Comparison of ENCODE assay signal across 30 cellular contexts in the genomic region with DNA sequence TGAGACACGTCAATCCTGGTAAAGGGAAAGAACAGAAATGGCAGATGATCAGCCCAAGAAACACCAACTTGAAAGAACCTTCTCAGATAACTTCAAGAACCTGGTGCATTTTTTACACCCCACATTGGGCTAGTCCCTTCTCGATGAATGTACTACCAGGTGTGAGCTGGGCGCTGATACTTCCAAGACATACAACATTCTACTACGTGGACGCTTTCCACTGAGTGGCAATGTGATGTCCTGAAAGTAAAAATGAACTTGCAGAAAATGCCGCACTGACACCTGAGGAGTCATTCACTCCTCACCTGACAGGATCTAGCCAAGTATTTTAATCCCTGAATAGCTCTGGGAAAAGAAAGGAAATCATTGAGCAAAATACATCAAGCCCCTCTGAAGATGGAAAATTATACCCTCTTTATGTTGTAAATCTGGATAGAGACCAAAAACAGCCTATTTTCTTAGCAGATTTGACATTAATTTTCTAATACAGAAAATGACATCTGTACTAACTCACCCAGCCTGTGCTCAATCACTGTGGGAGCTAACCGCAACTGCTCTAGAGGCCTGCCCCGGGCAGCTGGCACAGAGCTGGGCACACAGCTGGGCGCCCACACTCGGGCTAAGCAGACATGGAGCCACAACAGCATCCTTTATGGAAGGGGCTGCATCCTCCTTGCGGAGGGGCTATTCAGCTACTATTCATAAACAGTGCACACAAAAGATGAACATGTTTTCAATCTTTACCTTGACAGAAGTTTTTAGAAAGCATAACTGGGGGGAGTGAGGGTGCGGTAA. TPM values are rescaled to one million over a fixed set of nuclear protein-coding genes. Genes with fewer than 3 reads are reported as not detected.
DNase-seq lines count a peak whose midpoint lies in the region; ATAC-seq and TF ChIP-seq lines count a peak whose summit lies in the region.
"Had no signal": no experiment of that assay in that cellular context is flagged by ENCODE, and none has a peak within 500 bp of the region (broad histone marks: within the 10 kb centered on the region; RNA-seq: fewer than 3 reads in every experiment).

No MANE protein-coding gene starts in this region.

- H3K27ac ChIP-seq in OCI-LY7 (ENCODE audit: low read depth, low read length, poor library complexity, severe bottlenecking) = peak overlapping the region; percentile 98
- H3K27ac ChIP-seq: gastroesophageal sphincter, neutrophil, thoracic aorta had no signal

- H3K4me3 Mint-ChIP-seq in activated T-cell treated with anti-CD3 and anti-CD28 coated beads, Interleukin-2, amount 50 U/mL, for 24 hours = no peak overlapping the region
- no peak overlapping the region for H3K4me3 Mint-ChIP-seq in activated T-cell treated with anti-CD3 and anti-CD28 coated beads, Interleukin-2, amount 50 U/mL, for 4 hours
- H3K4me3 Mint-ChIP-seq in stimulated activated naive B cell treated with anti-CD40 and anti-IgM and Interleukin-4, amounts not matched to agents 10 μg/mL and 1 μg/mL and 100 μg/mL, for 72 hours = peak overlapping the region in 1 of 2 donors; percentile 8
- no peak overlapping the region for H3K4me3 Mint-ChIP-seq in Caco-2 (ENCODE audit: unreplicated experiment)
- H3K4me3 Mint-ChIP-seq: activated CD8-positive, alpha-beta T cell treated with anti-CD3 and anti-CD28 coated beads, Interleukin-2, amount 10 ng/mL, durations not matched to agents 7 days and 5 days; central memory CD8-positive, alpha-beta T cell; immature natural killer cell had no signal

- H3K36me3 ChIP-seq in OCI-LY7 (ENCODE audit: insufficient read depth, low read length) = peaks cover 60% of the 10 kb centered on the region
- peaks cover 2% of the 10 kb centered on the region; the same call in 1 of the 2 replicates for H3K36me3 ChIP-seq in Caco-2 (ENCODE audit: control insufficient read depth, insufficient read depth, low read length)
- H3K36me3 ChIP-seq: uterus had no signal

- H2AFZ ChIP-seq in OCI-LY7 (ENCODE audit: low read length) = no peak overlapping the region

- H3K27ac Mint-ChIP-seq in activated T-cell treated with anti-CD3 and anti-CD28 coated beads, Interleukin-2, amount 50 U/mL, for 24 hours = peak overlapping the region; percentile 31
- peak overlapping the region; percentile 97 for H3K27ac Mint-ChIP-seq in stimulated activated naive B cell treated with anti-CD40 and anti-IgM and Interleukin-4, amounts not matched to agents 10 μg/mL and 1 μg/mL and 100 μg/mL, for 72 hours
- H3K27ac Mint-ChIP-seq in Caco-2 (ENCODE audit: unreplicated experiment) = no peak overlapping the region
- H3K27ac Mint-ChIP-seq: activated CD8-positive, alpha-beta T cell treated with anti-CD3 and anti-CD28 coated beads, Interleukin-2, amount 10 ng/mL, durations not matched to agents 7 days and 5 days; immature natural killer cell had no signal

- intact Hi-C loops in OCI-LY7 (cut with micrococcal nuclease; ENCODE audit: unreplicated experiment) = loop anchor here (5.0 kb wide), 2 partner anchors 128 to 283 kb away; a partner anchor contains a TSS
- intact Hi-C loops in Caco-2 (cut with micrococcal nuclease; ENCODE audit: unreplicated experiment) = no loop called here

- no peaks in the 10 kb centered on the region for H3K9me2 ChIP-seq in OCI-LY7 (ENCODE audit: insufficient read depth, low read length)

- H4K20me1 ChIP-seq in OCI-LY7 (ENCODE audit: insufficient read depth, low read length) = no peaks in the 10 kb centered on the region

- no peak for DNase-seq in activated T-cell treated with anti-CD3 and anti-CD28 coated beads, Interleukin-2, amount 50 U/mL, for 24 hours
- DNase-seq in activated T-cell treated with anti-CD3 and anti-CD28 coated beads, Interleukin-2, amount 50 U/mL, for 4 hours = no peak
- peak; percentile 55 for DNase-seq in OCI-LY7 (ENCODE audit: low spot score)
- peak; percentile 43 for DNase-seq in mesenteric fat pad (ENCODE audit: low spot score)
- DNase-seq in stimulated activated naive B cell treated with anti-CD40 and anti-IgM and Interleukin-4, amounts not matched to agents 10 μg/mL and 1 μg/mL and 100 μg/mL, for 72 hours = no peak
- no peak for DNase-seq in NCI-H2029 (lab: John Stamatoyannopoulos, UW)
- DNase-seq in Caco-2 = no peak
- no peak for DNase-seq in GM10248 (ENCODE audit: extremely low spot score)
- DNase-seq: 8988T; activated CD4-positive, alpha-beta T cell treated with anti-CD3 and anti-CD28 coated beads for 1 hour; activated CD8-positive, alpha-beta T cell treated with anti-CD3 and anti-CD28 coated beads, Interleukin-2, amount 10 ng/mL, durations not matched to agents 7 days and 5 days; activated gamma-delta T cell; DMS53; dorsolateral prefrontal cortex; GDM1; hippocampal formation; immature natural killer cell; KG1; left colon; mammary epithelial cell; NCI-H526 treated with DMSO at 0.1 percent for 48 hours; stimulated activated CD4-positive, alpha-beta T cell treated with anti-CD3 and anti-CD28 coated beads, Interleukin-4, amount 100 ng/mL, for 4 hours; stimulated activated naive CD4-positive, alpha-beta T cell treated with Interleukin-2 at 50 U/mL for 16 hours had no signal

- H3K36me3 Mint-ChIP-seq in activated T-cell treated with anti-CD3 and anti-CD28 coated beads, Interleukin-2, amount 50 U/mL, for 24 hours (ENCODE audit: low read depth) = peaks cover 97% of the 10 kb centered on the region
- H3K36me3 Mint-ChIP-seq in activated T-cell treated with anti-CD3 and anti-CD28 coated beads, Interleukin-2, amount 50 U/mL, for 4 hours (ENCODE audit: insufficient read depth) = peaks cover 41% of the 10 kb centered on the region
- H3K36me3 Mint-ChIP-seq in stimulated activated naive B cell treated with anti-CD40 and anti-IgM and Interleukin-4, amounts not matched to agents 10 μg/mL and 1 μg/mL and 100 μg/mL, for 72 hours = peaks cover 54 to 76% of the 10 kb centered on the region in 2 donors
- H3K36me3 Mint-ChIP-seq in Caco-2 (ENCODE audit: insufficient read depth, unreplicated experiment) = peaks cover 54% of the 10 kb centered on the region

- BruUV-seq in OCI-LY7 (replicated peaks; lab: Mats Ljungman, UMichigan) = no TSS peak
- no TSS peak for BruUV-seq in Caco-2 (replicated peaks; lab: Mats Ljungman, UMichigan)

- H3K4me3 ChIP-seq in OCI-LY7 (ENCODE audit: low read depth, low read length, poor library complexity, severe bottlenecking) (peak overlapping the region; percentile 59), Caco-2 (ENCODE audit: low read depth, low read length) (no peak overlapping the region)
- H3K4me3 ChIP-seq: dorsolateral prefrontal cortex, gastroesophageal sphincter, thoracic aorta, uterus had no signal

- H3K9me3 ChIP-seq in OCI-LY7 (ENCODE audit: low read length) (no peaks in the 10 kb centered on the region), Caco-2 (no peaks in the 10 kb centered on the region)
- H3K9me3 ChIP-seq: gastroesophageal sphincter, neutrophil, thoracic aorta, uterus had no signal

- H3K4me1 Mint-ChIP-seq in activated T-cell treated with anti-CD3 and anti-CD28 coated beads, Interleukin-2, amount 50 U/mL, for 24 hours (ENCODE audit: low read depth) = peaks cover 53% of the 10 kb centered on the region
- H3K4me1 Mint-ChIP-seq in activated T-cell treated with anti-CD3 and anti-CD28 coated beads, Interleukin-2, amount 50 U/mL, for 4 hours (ENCODE audit: low read depth) = peaks cover 53% of the 10 kb centered on the region
- H3K4me1 Mint-ChIP-seq in stimulated activated naive B cell treated with anti-CD40 and anti-IgM and Interleukin-4, amounts not matched to agents 10 μg/mL and 1 μg/mL and 100 μg/mL, for 72 hours = peaks cover 59 to 82% of the 10 kb centered on the region in 2 donors
- H3K4me1 Mint-ChIP-seq in Caco-2 (ENCODE audit: low read depth, unreplicated experiment) = no peaks in the 10 kb centered on the region

- CTCF ChIA-PET in OCI-LY7 (lab: Charles Lee; ENCODE audit: unreplicated experiment) = interaction anchor here (0.8 kb wide), 1 partner anchor 108 kb away, joined by 3 read pairs; no protein-coding TSS in a partner anchor
- CTCF ChIA-PET in Caco-2 (lab: Charles Lee) = no interaction called here
- CTCF ChIA-PET in GM10248 (lab: Yijun Ruan, JAX) = interaction anchor here (1.3 to 2.4 kb wide), 2 partner anchors 30 to 277 kb away, joined by 6 to 8 read pairs; no protein-coding TSS in a partner anchor

- no peaks in the 10 kb centered on the region for H3K27me3 Mint-ChIP-seq in activated T-cell treated with anti-CD3 and anti-CD28 coated beads, Interleukin-2, amount 50 U/mL, for 24 hours
- H3K27me3 Mint-ChIP-seq in activated T-cell treated with anti-CD3 and anti-CD28 coated beads, Interleukin-2, amount 50 U/mL, for 4 hours (ENCODE audit: low read depth) = no peaks in the 10 kb centered on the region
- H3K27me3 Mint-ChIP-seq in stimulated activated naive B cell treated with anti-CD40 and anti-IgM and Interleukin-4, amounts not matched to agents 10 μg/mL and 1 μg/mL and 100 μg/mL, for 72 hours = no peaks in the 10 kb centered on the region
- H3K27me3 Mint-ChIP-seq in Caco-2 (ENCODE audit: insufficient read depth, unreplicated experiment) = no peaks in the 10 kb centered on the region
- H3K27me3 Mint-ChIP-seq: central memory CD8-positive, alpha-beta T cell; progenitor cell of endocrine pancreas had no signal

- no peak for ATAC-seq in activated T-cell treated with anti-CD3 and anti-CD28 coated beads, Interleukin-2, amount 50 U/mL, for 4 hours
- ATAC-seq in stimulated activated naive B cell treated with anti-CD40 and anti-IgM and Interleukin-4, amounts not matched to agents 10 μg/mL and 1 μg/mL and 100 μg/mL, for 72 hours (replicated peaks) = no peak
- ATAC-seq: activated CD8-positive, alpha-beta T cell treated with anti-CD3 and anti-CD28 coated beads, Interleukin-2, amount 10 ng/mL, durations not matched to agents 7 days and 5 days; gastroesophageal sphincter; left colon; sciatic nerve had no signal

- no peaks in the 10 kb centered on the region for H3K27me3 ChIP-seq in Caco-2 (replicated peaks; ENCODE audit: control insufficient read depth, insufficient read depth, low read length)
- H3K27me3 ChIP-seq: dorsolateral prefrontal cortex, gastroesophageal sphincter, neutrophil, uterus had no signal

- no peaks in the 10 kb centered on the region for H3K9me3 Mint-ChIP-seq in activated T-cell treated with anti-CD3 and anti-CD28 coated beads, Interleukin-2, amount 50 U/mL, for 24 hours
- no peaks in the 10 kb centered on the region for H3K9me3 Mint-ChIP-seq in activated T-cell treated with anti-CD3 and anti-CD28 coated beads, Interleukin-2, amount 50 U/mL, for 4 hours
- peaks cover 0 to 1% of the 10 kb centered on the region in 2 donors for H3K9me3 Mint-ChIP-seq in stimulated activated naive B cell treated with anti-CD40 and anti-IgM and Interleukin-4, amounts not matched to agents 10 μg/mL and 1 μg/mL and 100 μg/mL, for 72 hours
- no peaks in the 10 kb centered on the region for H3K9me3 Mint-ChIP-seq in Caco-2 (ENCODE audit: unreplicated experiment)
- H3K9me3 Mint-ChIP-seq: central memory CD8-positive, alpha-beta T cell; immature natural killer cell had no signal

- H3K4me2 ChIP-seq in OCI-LY7 (ENCODE audit: low read length) = peak overlapping the region; percentile 80

- H3K4me1 ChIP-seq in OCI-LY7 (ENCODE audit: insufficient read depth, low read length, poor library complexity, severe bottlenecking) (peaks cover 99% of the 10 kb centered on the region), Caco-2 (no peaks in the 10 kb centered on the region)

- H3K79me2 ChIP-seq in OCI-LY7 (ENCODE audit: insufficient read depth, low read depth, low read length) = peaks cover 61% of the 10 kb centered on the region

- TF ChIP-seq CTCF in OCI-LY7 (conservative IDR thresholded peaks at IDR 0.05; ENCODE audit: low read length) (no peak), Caco-2 (IDR thresholded peaks at IDR 0.05; ENCODE audit: insufficient read depth in 1 of 2, low read depth in 1 of 2, low read length in 1 of 2, severe bottlenecking in 1 of 2, unreplicated experiment in 1 of 2) (no peak), GM10248 (IDR thresholded peaks at IDR 0.05; ENCODE audit: control extremely low read depth, extremely low read depth, low read depth, missing control alignments) (no peak)

- POLR2A ChIA-PET in OCI-LY7 (lab: Charles Lee) = interaction anchor here (0.7 to 1.0 kb wide), 3 partner anchors 15 to 66 kb away, joined by 3 to 5 read pairs (median 3); no protein-coding TSS in a partner anchor
- POLR2A ChIA-PET in Caco-2 (lab: Charles Lee) = interaction anchor here (0.6 kb wide), 1 partner anchor 614 kb away, joined by 5 read pairs; no protein-coding TSS in a partner anchor
- POLR2A ChIA-PET in GM10248 (lab: Yijun Ruan, JAX) = no interaction called here

RNA-seq across cellular contexts. Expression of a gene that starts 16.2 kb away (rescaled TPM):
- 1 to 10 TPM; 6.5 to 8.3 (median 7.6) TPM for total RNA-seq in activated T-cell treated with anti-CD3 and anti-CD28 coated beads, Interleukin-2, amount 50 U/mL, for 4 hours
- 28.3 and 31.8 TPM in 2 replicates for total RNA-seq in OCI-LY7 (2014; rRNA removed; shearing (Covaris generic))
- total RNA-seq in OCI-LY7 (2022) (27.8 and 31.6 TPM in 2 replicates), mesenteric fat pad (47.2 TPM), Caco-2 (2022) (11.1 and 12.8 TPM in 2 replicates)

RNA-seq across cellular contexts. Expression of a gene that starts 58.2 kb away (rescaled TPM):
- 10 to 100 TPM; 34.3 to 39.0 (median 35.5) TPM for total RNA-seq in activated T-cell treated with anti-CD3 and anti-CD28 coated beads, Interleukin-2, amount 50 U/mL, for 4 hours
- total RNA-seq in OCI-LY7 (2014; rRNA removed; shearing (Covaris generic)) = 79.8 and 96.0 TPM in 2 replicates
- total RNA-seq in OCI-LY7 (2022) (88.6 and 96.7 TPM in 2 replicates), mesenteric fat pad (51.9 TPM), Caco-2 (2022) (23.5 and 24.3 TPM in 2 replicates)

Comparison
In these comparisons a context has a peak if more than half of its experiments do, and no peak if none do; other contexts are left out.
1. DNase-seq: peak in OCI-LY7 (single experiment) and mesenteric fat pad (single experiment); none in activated T-cell treated with anti-CD3 and anti-CD28 coated beads, Interleukin-2, amount 50 U/mL, for 24 hours (single experiment), activated T-cell treated with anti-CD3 and anti-CD28 coated beads, Interleukin-2, amount 50 U/mL, for 4 hours (single experiment), stimulated activated naive B cell treated with anti-CD40 and anti-IgM and Interleukin-4, amounts not matched to agents 10 μg/mL and 1 μg/mL and 100 μg/mL, for 72 hours (single experiment), NCI-H2029 (single experiment), Caco-2 (0 of 2) and GM10248 (single experiment).